Comparison of ENCODE assay signal across 14 cellular contexts in genomic region chr5:58457040-58457439, GRCh38. TPM values are rescaled to one million over a fixed set of nuclear protein-coding genes. Genes with fewer than 3 reads are reported as not detected.
A peak's percentile ranks its signal among the peaks of the same experiment; 100 is the strongest.
DNase-seq lines count a peak whose midpoint lies in the region; ATAC-seq, FAIRE-seq and TF ChIP-seq lines count a peak whose summit lies in the region.
"Had no signal": no experiment of that assay in that cellular context is flagged by ENCODE, and none has a peak within 500 bp of the region (broad histone marks: within the 10 kb centered on the region; RNA-seq: fewer than 3 reads in every experiment).

No MANE protein-coding gene starts in this region.

- peaks cover 14% of the 10 kb centered on the region for H3K4me1 Mint-ChIP-seq in CD4-positive, alpha-beta T cell (ENCODE audit: low read depth)
- H3K4me1 Mint-ChIP-seq in astrocyte (ENCODE audit: low read depth, unreplicated experiment): peaks cover 39% of the 10 kb centered on the region

- H3K4me3 ChIP-seq in astrocyte (ENCODE audit: insufficient read depth, low read depth, low read length) (peak overlapping the region; percentile 97), psoas muscle (peak overlapping the region; percentile 86)

- H3K27ac ChIP-seq in CD4-positive, alpha-beta T cell (ENCODE audit: low read depth, low read length): no peak overlapping the region
- H3K27ac ChIP-seq in astrocyte (ENCODE audit: low read depth, low read length): peak overlapping the region; percentile 94
- H3K27ac ChIP-seq in psoas muscle: no peak overlapping the region
- H3K27ac ChIP-seq: adrenal gland had no signal

- H3K9me3 ChIP-seq in CD4-positive, alpha-beta T cell (ENCODE audit: control insufficient read depth, low read length): no peaks in the 10 kb centered on the region
- H3K9me3 ChIP-seq in astrocyte (ENCODE audit: insufficient read depth, low read depth, low read length) (no peaks in the 10 kb centered on the region), psoas muscle (no peaks in the 10 kb centered on the region)
- H3K9me3 ChIP-seq: adrenal gland had no signal

- no peaks in the 10 kb centered on the region for H3K9me3 Mint-ChIP-seq in CD4-positive, alpha-beta T cell
- H3K9me3 Mint-ChIP-seq in astrocyte (ENCODE audit: unreplicated experiment): peaks cover 2% of the 10 kb centered on the region
- H3K9me3 Mint-ChIP-seq: naive thymus-derived CD4-positive, alpha-beta T cell; T-helper 1 cell treated with Interleukin-12 subunit alpha and Interleukin-12 subunit beta and Interleukin-4 antibody, amounts not matched to agents 30 μg/mL and 1 μg/mL, for 36 hours had no signal

- H3K27me3 Mint-ChIP-seq in CD4-positive, alpha-beta T cell: peaks cover 17% of the 10 kb centered on the region
- no peaks in the 10 kb centered on the region for H3K27me3 Mint-ChIP-seq in astrocyte (ENCODE audit: low read depth, unreplicated experiment)

- no peak for ATAC-seq in CD4-positive, alpha-beta T cell (ENCODE audit: poor library complexity)
- ATAC-seq in psoas muscle (no peak), GM18858 (IDR thresholded peaks at IDR 0.05; ENCODE audit: unreplicated experiment) (no peak)
- ATAC-seq: naive thymus-derived CD4-positive, alpha-beta T cell had no signal

- TF ChIP-seq CTCF in CD4-positive, alpha-beta T cell (IDR thresholded peaks at IDR 0.05): no peak
- TF ChIP-seq CTCF in astrocyte (IDR thresholded peaks at IDR 0.05; ENCODE audit: insufficient read depth, low read depth, low read length): no peak
- TF ChIP-seq CTCF in psoas muscle (IDR thresholded peaks at IDR 0.05): no peak

- no peak overlapping the region for H3K27ac Mint-ChIP-seq in CD4-positive, alpha-beta T cell
- peak overlapping the region; percentile 90 for H3K27ac Mint-ChIP-seq in astrocyte (ENCODE audit: unreplicated experiment)
- H3K27ac Mint-ChIP-seq: naive thymus-derived CD4-positive, alpha-beta T cell; T-helper 1 cell treated with Interleukin-12 subunit alpha and Interleukin-12 subunit beta and Interleukin-4 antibody, amounts not matched to agents 30 μg/mL and 1 μg/mL, for 36 hours had no signal

- peak overlapping the region; percentile 54 for H3K4me3 Mint-ChIP-seq in CD4-positive, alpha-beta T cell
- peak overlapping the region; percentile 97 for H3K4me3 Mint-ChIP-seq in astrocyte (ENCODE audit: unreplicated experiment)
- H3K4me3 Mint-ChIP-seq: T-helper 1 cell treated with Interleukin-12 subunit alpha and Interleukin-12 subunit beta and Interleukin-4 antibody, amounts not matched to agents 30 μg/mL and 1 μg/mL, for 36 hours had no signal

- WGBS in psoas muscle, 3 donors: 53 to 63% (median 53%) methylated on average over 4 of the region's 4 CpGs

- peaks cover 72% of the 10 kb centered on the region for H3K79me2 ChIP-seq in astrocyte (ENCODE audit: insufficient read depth, low read length)

- intact Hi-C loops in CD4-positive, alpha-beta T cell (cut with DNase I, micrococcal nuclease): loop anchor here in 1 of 2 experiments (5.0 kb wide), 1 partner anchor 1285 kb away; the partner anchor contains the start of gene GPBP1
- intact Hi-C loops in psoas muscle (cut with DNase I): loop anchor here (10.0 kb wide), 2 partner anchors 192 to 202 kb away; no protein-coding TSS in a partner anchor

- H4K20me1 ChIP-seq in astrocyte (ENCODE audit: insufficient read depth, low read length): peaks cover 73% of the 10 kb centered on the region

- no peak overlapping the region for H2AFZ ChIP-seq in astrocyte (ENCODE audit: low read depth, low read length)

- FAIRE-seq in astrocyte (lab: Jason Lieb, UNC): no peak
- FAIRE-seq: frontal cortex had no signal

- H3K9ac ChIP-seq in astrocyte (ENCODE audit: low read length): peak overlapping the region; percentile 99

- peaks cover 8% of the 10 kb centered on the region for H3K36me3 Mint-ChIP-seq in CD4-positive, alpha-beta T cell (ENCODE audit: low read depth)
- peaks cover 47% of the 10 kb centered on the region for H3K36me3 Mint-ChIP-seq in astrocyte (ENCODE audit: low read depth, unreplicated experiment)

- CTCF ChIA-PET in CD4-positive, alpha-beta T cell (lab: Charles Lee): interaction anchor here (1.7 kb wide), 1 partner anchor 11 kb away, joined by 6 read pairs; no protein-coding TSS in a partner anchor

- peaks cover 26% of the 10 kb centered on the region for H3K4me1 ChIP-seq in astrocyte (ENCODE audit: insufficient read depth, low read length)
- H3K4me1 ChIP-seq in psoas muscle: peaks cover 7% of the 10 kb centered on the region

- H3K4me2 ChIP-seq in astrocyte (ENCODE audit: low read length): peak overlapping the region; percentile 90

- no peaks in the 10 kb centered on the region for H3K27me3 ChIP-seq in CD4-positive, alpha-beta T cell (ENCODE audit: control insufficient read depth, insufficient read depth, low read length)
- H3K27me3 ChIP-seq in astrocyte (ENCODE audit: insufficient read depth, low read length) (no peaks in the 10 kb centered on the region), psoas muscle (ENCODE audit: insufficient read depth in 3 of 3, low read length in 2 of 3) (no peaks in the 10 kb centered on the region)
- H3K27me3 ChIP-seq: adrenal gland had no signal

- DNase-seq in CD4-positive, alpha-beta T cell: no peak
- no peak for DNase-seq in astrocyte (ENCODE audit: low read depth)
- DNase-seq in glomerular visceral epithelial cell (ENCODE audit: extremely low spot score): peak; percentile 63
- DNase-seq in psoas muscle: no peak
- DNase-seq in NCI-H82 (lab: John Stamatoyannopoulos, UW): no peak
- no peak for DNase-seq in germinal center (ENCODE audit: low spot score)
- no peak for DNase-seq in cerebellar cortex (ENCODE audit: low spot score)
- DNase-seq: adrenal gland; MM.1S; naive thymus-derived CD4-positive, alpha-beta T cell had no signal

- H3K36me3 ChIP-seq in astrocyte (ENCODE audit: insufficient read depth, low read length): peaks cover 61% of the 10 kb centered on the region
- peaks cover 5 to 61% of the 10 kb centered on the region in 2 donors for H3K36me3 ChIP-seq in psoas muscle (ENCODE audit: insufficient read depth in 1 of 2, low read depth in 1 of 2)

- POLR2A ChIA-PET in CD4-positive, alpha-beta T cell (lab: Charles Lee): no interaction called here

RNA-seq across cellular contexts. Expression of gene PLK2, which starts 2.8 kb away (rescaled TPM):
- 10 to 100 TPM; 57.2 to 59.7 TPM for total RNA-seq in CD4-positive, alpha-beta T cell
- total RNA-seq in astrocyte (260 and 368 TPM in 2 replicates), psoas muscle (10 to 100 TPM in 2 of 4 donors, 1 to 10 TPM in 2; 7.2 to 23.3 (median 11.1) TPM)
- polyA plus RNA-seq in psoas muscle: 1 to 10 TPM; 4.0 to 5.4 (median 4.2) TPM

RNA-seq across cellular contexts. Expression of gene GAPT, which starts 34.2 kb away (rescaled TPM):
- total RNA-seq in CD4-positive, alpha-beta T cell: not detected
- total RNA-seq in astrocyte (not detected in 2 replicates), psoas muscle (under 1 TPM in 3 of 4 donors, not detected in 1; 0.10 to 0.53 (median 0.44) TPM)
- polyA plus RNA-seq in psoas muscle: under 1 TPM in 2 of 3 donors, not detected in 1; 0.03 to 0.38 TPM
- total RNA-seq: activated CD8-positive, alpha-beta memory T cell treated with anti-CD3 and anti-CD28 coated beads for 36 hours; frontal cortex had no signal
